Comparison of ENCODE assay signal across 29 cellular contexts in genomic region chr9:100619665-100620064, GRCh38. TPM values are rescaled to one million over a fixed set of nuclear protein-coding genes. Genes with fewer than 3 reads are reported as not detected.
"Had no signal": no experiment of that assay in that cellular context is flagged by ENCODE, and none has a peak within 500 bp of the region (broad histone marks: within the 10 kb centered on the region; RNA-seq: fewer than 3 reads in every experiment).

No MANE protein-coding gene starts in this region.

- FAIRE-seq: endometrium had no signal

- H3K4me1 ChIP-seq: body of pancreas, colonic mucosa, esophagus squamous epithelium, heart right ventricle, neural progenitor cell, parathyroid adenoma, psoas muscle, testis, transverse colon had no signal

- H3K36me3 ChIP-seq: colonic mucosa, esophagus squamous epithelium, heart right ventricle, neural progenitor cell, transverse colon, WERI-Rb-1 had no signal

- H2AFZ ChIP-seq: neural progenitor cell, parathyroid adenoma had no signal

- DNase-seq: activated CD4-positive, alpha-beta T cell treated with anti-CD3 and anti-CD28 coated beads for 48 hours; activated CD4-positive, alpha-beta T cell treated with anti-CD3 and anti-CD28 coated beads, Interleukin-2, amount 50 U/mL, for 48 hours; activated CD8-positive, alpha-beta memory T cell treated with anti-CD3 and anti-CD28 coated beads for 24 hours; activated effector memory CD4-positive, alpha-beta T cell treated with Interleukin-2 at 50 U/mL for 16 hours; activated naive CD4-positive, alpha-beta T cell treated with Interleukin-2 at 50 U/mL for 16 hours; aorta; body of pancreas; cerebellar nuclear complex; colonic mucosa; effector CD8-positive, alpha-beta T cell; esophagus squamous epithelium; foreskin melanocyte; heart right ventricle; midbrain; naive thymus-derived CD4-positive, alpha-beta T cell; occipital lobe; psoas muscle; stimulated activated CD4-positive, alpha-beta T cell treated with anti-CD3 and anti-CD28 coated beads, Interleukin-15, amount 100 ng/mL, for 24 hours; stimulated activated CD4-positive, alpha-beta T cell treated with anti-CD3 and anti-CD28 coated beads, Interleukin-2, amount 100 ng/mL, for 24 hours; stimulated activated naive CD4-positive, alpha-beta T cell; T-helper 9 cell; testis; transverse colon had no signal

- H3K27ac ChIP-seq: body of pancreas, colonic mucosa, epithelial cell of prostate, esophagus squamous epithelium, heart right ventricle, neural progenitor cell, parathyroid adenoma, psoas muscle, testis, transverse colon, WERI-Rb-1 had no signal

- H3K79me2 ChIP-seq: parathyroid adenoma had no signal

- H3K4me2 ChIP-seq: neural progenitor cell had no signal

- ATAC-seq: activated CD4-positive, CD25-positive, alpha-beta regulatory T cell treated with anti-CD3 and anti-CD28 coated beads, Interleukin-2, amount 50 U/mL, for 24 hours; body of pancreas; heart right ventricle; naive thymus-derived CD4-positive, alpha-beta T cell; psoas muscle had no signal

- H3K4me3 ChIP-seq: body of pancreas, colonic mucosa, esophagus squamous epithelium, heart right ventricle, neural progenitor cell, psoas muscle, testis, transverse colon had no signal

- H3K27me3 ChIP-seq: body of pancreas, colonic mucosa, esophagus squamous epithelium, heart right ventricle, neural progenitor cell, testis, transverse colon had no signal

- H3K9ac ChIP-seq: neural progenitor cell, parathyroid adenoma had no signal

- H3K9me3 ChIP-seq: body of pancreas, colonic mucosa, psoas muscle, testis had no signal

RNA-seq across cellular contexts. Expression of gene CAVIN4, which starts 41.8 kb away (rescaled TPM):
- polyA plus RNA-seq: naive thymus-derived CD4-positive, alpha-beta T cell had no signal
